Comparison of ENCODE assay signal across 10 cellular contexts in the genomic region with DNA sequence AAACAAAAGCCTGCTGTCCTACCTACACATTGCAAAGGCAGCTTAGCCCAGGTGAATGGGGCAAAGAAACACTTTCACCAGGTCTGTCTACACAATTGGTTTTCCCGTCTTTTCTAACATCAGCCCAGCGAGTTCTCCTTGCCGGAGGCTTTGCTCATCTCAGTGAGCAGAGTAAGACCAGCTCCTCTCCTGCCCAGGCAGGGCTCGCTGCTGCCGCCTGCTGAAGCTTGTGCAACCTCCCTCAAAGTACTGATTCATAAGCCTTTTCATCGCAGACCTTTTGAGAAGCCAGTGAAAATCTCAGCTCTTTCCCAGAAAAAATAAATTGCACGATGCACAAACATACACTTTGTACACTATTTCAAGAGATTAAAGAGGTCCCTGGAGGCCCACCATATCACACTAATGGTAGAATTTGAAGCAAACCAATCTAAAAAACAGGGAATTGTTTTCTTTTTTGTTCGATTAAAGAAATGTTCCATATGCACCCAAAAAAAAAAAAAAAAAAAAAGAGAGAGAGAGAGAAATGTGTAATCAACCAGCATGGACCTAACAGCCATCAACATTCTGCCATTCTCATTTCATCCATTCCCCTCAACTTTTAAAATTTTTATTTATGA.
A peak's percentile ranks its signal among the peaks of the same experiment; 100 is the strongest.
DNase-seq lines count a peak whose midpoint lies in the region; ATAC-seq, FAIRE-seq and TF ChIP-seq lines count a peak whose summit lies in the region.
"Had no signal": no experiment of that assay in that cellular context is flagged by ENCODE, and none has a peak within 500 bp of the region (broad histone marks: within the 10 kb centered on the region; RNA-seq: fewer than 3 reads in every experiment).

No MANE protein-coding gene starts in this region.

- H3K9ac ChIP-seq in astrocyte (ENCODE audit: low read length) = no peak overlapping the region

- H3K4me1 ChIP-seq in astrocyte (ENCODE audit: insufficient read depth, low read length) = no peaks in the 10 kb centered on the region
- H3K4me1 ChIP-seq: upper lobe of left lung had no signal

- H3K4me3 ChIP-seq in astrocyte (ENCODE audit: insufficient read depth, low read depth, low read length) = no peak overlapping the region
- H3K4me3 ChIP-seq: upper lobe of left lung had no signal

- peak; percentile 67 for ATAC-seq in GM18909 (IDR thresholded peaks at IDR 0.05; ENCODE audit: poor library complexity, unreplicated experiment)
- ATAC-seq in stimulated activated effector memory CD8-positive, alpha-beta T cell treated with anti-CD3 and anti-CD28 coated beads, Interleukin-12 subunit alpha, Interleukin-12 subunit beta, amount 100 ng/mL, for 72 hours = peak; percentile 43

- H3K79me2 ChIP-seq in astrocyte (ENCODE audit: insufficient read depth, low read length) = no peaks in the 10 kb centered on the region

- DNase-seq in Ammon's horn (ENCODE audit: low spot score) (peak; percentile 86), NCI-H146 (lab: John Stamatoyannopoulos, UW) (peak; percentile 44), astrocyte (ENCODE audit: low read depth) (peak; percentile 31), hippocampal formation (lab: John Stamatoyannopoulos, UW) (peak; percentile 23 to 45), NCI-H2196 treated with DMSO at 0.1 percent for 48 hours (lab: John Stamatoyannopoulos, UW; ENCODE audit: unreplicated experiment) (no peak)
- no peak for DNase-seq in stimulated activated effector memory CD8-positive, alpha-beta T cell treated with anti-CD3 and anti-CD28 coated beads, Interleukin-12 subunit alpha, Interleukin-12 subunit beta, amount 100 ng/mL, for 72 hours (ENCODE audit: low spot score in 2 of 2)
- no peak for DNase-seq in central memory CD4-positive, alpha-beta T cell

- no peak overlapping the region for H2AFZ ChIP-seq in astrocyte (ENCODE audit: low read depth, low read length)

- H3K27me3 Mint-ChIP-seq in astrocyte (ENCODE audit: low read depth, unreplicated experiment) = no peaks in the 10 kb centered on the region

- H3K27me3 ChIP-seq in astrocyte (ENCODE audit: insufficient read depth, low read length) = no peaks in the 10 kb centered on the region
- H3K27me3 ChIP-seq: upper lobe of left lung had no signal

- no peaks in the 10 kb centered on the region for H3K9me3 Mint-ChIP-seq in astrocyte (ENCODE audit: unreplicated experiment)
- H3K9me3 Mint-ChIP-seq in stimulated activated effector memory CD8-positive, alpha-beta T cell treated with anti-CD3 and anti-CD28 coated beads, Interleukin-12 subunit alpha, Interleukin-12 subunit beta, amount 100 ng/mL, for 72 hours = no peaks in the 10 kb centered on the region

- no peak overlapping the region for H3K27ac Mint-ChIP-seq in astrocyte (ENCODE audit: unreplicated experiment)
- H3K27ac Mint-ChIP-seq in stimulated activated effector memory CD8-positive, alpha-beta T cell treated with anti-CD3 and anti-CD28 coated beads, Interleukin-12 subunit alpha, Interleukin-12 subunit beta, amount 100 ng/mL, for 72 hours = no peak overlapping the region

- peak; percentile 60 for TF ChIP-seq CTCF in astrocyte (IDR thresholded peaks at IDR 0.05; ENCODE audit: insufficient read depth, low read depth, low read length)

- no peak overlapping the region for H3K4me3 Mint-ChIP-seq in astrocyte (ENCODE audit: unreplicated experiment)
- H3K4me3 Mint-ChIP-seq in stimulated activated effector memory CD8-positive, alpha-beta T cell treated with anti-CD3 and anti-CD28 coated beads, Interleukin-12 subunit alpha, Interleukin-12 subunit beta, amount 100 ng/mL, for 72 hours = no peak overlapping the region

- no peaks in the 10 kb centered on the region for H4K20me1 ChIP-seq in astrocyte (ENCODE audit: insufficient read depth, low read length)

- FAIRE-seq in astrocyte (lab: Jason Lieb, UNC) = no peak
- FAIRE-seq: frontal cortex had no signal

- peaks cover 2% of the 10 kb centered on the region for H3K36me3 Mint-ChIP-seq in astrocyte (ENCODE audit: low read depth, unreplicated experiment)
- H3K36me3 Mint-ChIP-seq in stimulated activated effector memory CD8-positive, alpha-beta T cell treated with anti-CD3 and anti-CD28 coated beads, Interleukin-12 subunit alpha, Interleukin-12 subunit beta, amount 100 ng/mL, for 72 hours = no peaks in the 10 kb centered on the region

- H3K36me3 ChIP-seq in astrocyte (ENCODE audit: insufficient read depth, low read length) = no peaks in the 10 kb centered on the region
- H3K36me3 ChIP-seq: upper lobe of left lung had no signal

- no peak overlapping the region for H3K27ac ChIP-seq in astrocyte (ENCODE audit: low read depth, low read length)
- H3K27ac ChIP-seq: upper lobe of left lung had no signal

- no peaks in the 10 kb centered on the region for H3K9me3 ChIP-seq in astrocyte (ENCODE audit: insufficient read depth, low read depth, low read length)
- H3K9me3 ChIP-seq: upper lobe of left lung had no signal

- no peak overlapping the region for H3K4me2 ChIP-seq in astrocyte (ENCODE audit: low read length)

- H3K4me1 Mint-ChIP-seq in astrocyte (ENCODE audit: low read depth, unreplicated experiment) = peaks cover 5% of the 10 kb centered on the region
- H3K4me1 Mint-ChIP-seq in stimulated activated effector memory CD8-positive, alpha-beta T cell treated with anti-CD3 and anti-CD28 coated beads, Interleukin-12 subunit alpha, Interleukin-12 subunit beta, amount 100 ng/mL, for 72 hours = no peaks in the 10 kb centered on the region

Comparison
In these comparisons a context has a peak if more than half of its experiments do, and no peak if none do; other contexts are left out.
1. DNase-seq: peak in Ammon's horn (single experiment), NCI-H146 (single experiment), astrocyte (single experiment) and hippocampal formation (2 of 2); none in stimulated activated effector memory CD8-positive, alpha-beta T cell treated with anti-CD3 and anti-CD28 coated beads, Interleukin-12 subunit alpha, Interleukin-12 subunit beta, amount 100 ng/mL, for 72 hours (0 of 2), central memory CD4-positive, alpha-beta T cell (single experiment) and NCI-H2196 treated with DMSO at 0.1 percent for 48 hours (single experiment).